In the genomic region with DNA sequence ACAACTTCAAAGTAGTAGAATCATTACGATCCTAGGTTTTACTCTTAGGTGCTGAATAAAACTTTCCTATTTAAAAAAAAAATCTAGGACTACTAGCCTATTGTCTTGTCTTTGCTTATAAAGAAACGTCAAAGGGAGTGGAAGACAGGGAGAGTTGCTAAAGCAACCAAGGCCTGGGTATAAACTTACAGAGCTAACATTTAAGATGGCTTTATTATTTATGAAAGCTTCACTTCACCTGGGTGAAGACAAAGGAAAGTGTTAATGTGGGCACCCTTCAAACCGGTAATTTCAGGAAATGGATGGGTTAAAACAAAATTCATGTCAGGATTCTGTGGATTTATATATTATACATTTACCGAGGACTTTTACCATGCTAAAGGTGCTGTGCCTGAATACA, we compare ENCODE assay signal across 12 cellular contexts. TPM values are rescaled to one million over a fixed set of nuclear protein-coding genes. Genes with fewer than 3 reads are reported as not detected.
A peak's percentile ranks its signal among the peaks of the same experiment; 100 is the strongest.
DNase-seq lines count a peak whose midpoint lies in the region; ATAC-seq, FAIRE-seq and TF ChIP-seq lines count a peak whose summit lies in the region.
"Had no signal": no experiment of that assay in that cellular context is flagged by ENCODE, and none has a peak within 500 bp of the region (broad histone marks: within the 10 kb centered on the region; RNA-seq: fewer than 3 reads in every experiment).

No MANE protein-coding gene starts in this region.

- no peaks in the 10 kb centered on the region for H3K9me3 Mint-ChIP-seq in activated naive CD8-positive, alpha-beta T cell treated with anti-CD3 and anti-CD28 coated beads for 36 hours
- H3K9me3 Mint-ChIP-seq: activated CD4-positive, alpha-beta T cell treated with anti-CD3 and anti-CD28 coated beads, Interleukin-2, amount 10 ng/mL, durations not matched to agents 7 days and 5 days; stimulated activated naive B cell treated with anti-CD40 and anti-IgM and Interleukin-4, amounts not matched to agents 10 μg/mL and 1 μg/mL and 100 μg/mL, for 72 hours had no signal

- H3K4me1 ChIP-seq in heart left ventricle (peaks cover 3 to 50% (median 24%) of the 10 kb centered on the region in 12 donors), keratinocyte (ENCODE audit: control insufficient read depth, extremely low read depth, insufficient read depth, low read length) (peaks cover 35% of the 10 kb centered on the region), tibial nerve (peaks cover 0 to 46% (median 17%) of the 10 kb centered on the region in 4 donors)

- peak overlapping the region; percentile 96 for H3K4me2 ChIP-seq in keratinocyte (ENCODE audit: control insufficient read depth, extremely low read depth, insufficient read depth, low read depth, low read length)

- FAIRE-seq in keratinocyte (lab: Jason Lieb, UNC): no peak

- peaks cover 6% of the 10 kb centered on the region for H4K20me1 ChIP-seq in keratinocyte (ENCODE audit: control insufficient read depth, extremely low read depth, insufficient read depth, low read length)

- TF ChIP-seq EP300 in tibial nerve (IDR thresholded peaks at IDR 0.05): no peak

- H3K9ac ChIP-seq in keratinocyte (ENCODE audit: control insufficient read depth, extremely low read depth, insufficient read depth, low read length): peak overlapping the region; percentile 83

- intact Hi-C loops in heart left ventricle (cut with DNase I) (no loop called here), Right ventricle myocardium superior (cut with DNase I) (no loop called here)

- H3K9me3 ChIP-seq in heart left ventricle: no peaks in the 10 kb centered on the region
- H3K9me3 ChIP-seq in keratinocyte (ENCODE audit: control insufficient read depth, low read depth, low read length): no peaks in the 10 kb centered on the region
- no peaks in the 10 kb centered on the region for H3K9me3 ChIP-seq in tibial nerve
- H3K9me3 ChIP-seq: lower lobe of right lung had no signal

- H3K4me1 Mint-ChIP-seq in activated naive CD8-positive, alpha-beta T cell treated with anti-CD3 and anti-CD28 coated beads for 36 hours: peaks cover 43% of the 10 kb centered on the region

- 47 to 56% (median 52%) methylated on average over 4 of the region's 4 CpGs for WGBS in heart left ventricle, 4 donors
- WGBS in tibial nerve, 2 donors: 41 to 47% methylated on average over 4 of the region's 4 CpGs

- ATAC-seq in heart left ventricle: no peak
- ATAC-seq in Right ventricle myocardium superior (ENCODE audit: poor library complexity): no peak
- ATAC-seq in HG03159 (IDR thresholded peaks at IDR 0.05; ENCODE audit: unreplicated experiment): no peak
- ATAC-seq: lower lobe of right lung; stimulated activated naive B cell treated with anti-CD40 and anti-IgM and Interleukin-4, amounts not matched to agents 10 μg/mL and 1 μg/mL and 100 μg/mL, for 72 hours had no signal

- H3K27me3 ChIP-seq in heart left ventricle (no peaks in the 10 kb centered on the region), keratinocyte (ENCODE audit: control insufficient read depth, extremely low read depth, insufficient read depth, low read length) (no peaks in the 10 kb centered on the region), tibial nerve (no peaks in the 10 kb centered on the region)

- peak overlapping the region; percentile 7 for H3K4me3 Mint-ChIP-seq in activated naive CD8-positive, alpha-beta T cell treated with anti-CD3 and anti-CD28 coated beads for 36 hours
- H3K4me3 Mint-ChIP-seq: activated CD4-positive, alpha-beta T cell treated with anti-CD3 and anti-CD28 coated beads, Interleukin-2, amount 10 ng/mL, durations not matched to agents 7 days and 5 days; stimulated activated naive B cell treated with anti-CD40 and anti-IgM and Interleukin-4, amounts not matched to agents 10 μg/mL and 1 μg/mL and 100 μg/mL, for 72 hours had no signal

- dilution Hi-C loops in keratinocyte (cut with MboI; ENCODE audit: extremely low pct_ligation_motif_present, low sequenced_read_pairs): no loop called here

- peaks cover 61% of the 10 kb centered on the region for H3K79me2 ChIP-seq in keratinocyte (ENCODE audit: control insufficient read depth, insufficient read depth, low read length)

- TF ChIP-seq CTCF in heart left ventricle (IDR thresholded peaks at IDR 0.05) (no peak), keratinocyte (optimal IDR thresholded peaks at IDR 0.05 in 1 of 3, IDR thresholded peaks at IDR 0.05 in 1 of 3, conservative IDR thresholded peaks at IDR 0.05 in 1 of 3; ENCODE audit: extremely low read depth in 1 of 3, insufficient read depth in 2 of 3, low read length in 3 of 3) (no peak), tibial nerve (IDR thresholded peaks at IDR 0.05) (no peak)

- H3K36me3 ChIP-seq in heart left ventricle: no peaks in the 10 kb centered on the region
- peaks cover 4 to 9% of the 10 kb centered on the region in 2 experiments for H3K36me3 ChIP-seq in keratinocyte (ENCODE audit: control insufficient read depth in 2 of 2, extremely low read depth in 1 of 2, insufficient read depth in 2 of 2, low read length in 2 of 2)
- H3K36me3 ChIP-seq in tibial nerve: no peaks in the 10 kb centered on the region
- H3K36me3 ChIP-seq: lower lobe of right lung had no signal

- no peaks in the 10 kb centered on the region for H3K27me3 Mint-ChIP-seq in activated naive CD8-positive, alpha-beta T cell treated with anti-CD3 and anti-CD28 coated beads for 36 hours
- H3K27me3 Mint-ChIP-seq: activated CD4-positive, alpha-beta T cell treated with anti-CD3 and anti-CD28 coated beads, Interleukin-2, amount 10 ng/mL, durations not matched to agents 7 days and 5 days; stimulated activated naive B cell treated with anti-CD40 and anti-IgM and Interleukin-4, amounts not matched to agents 10 μg/mL and 1 μg/mL and 100 μg/mL, for 72 hours had no signal

- no peak overlapping the region for H3K27ac Mint-ChIP-seq in activated naive CD8-positive, alpha-beta T cell treated with anti-CD3 and anti-CD28 coated beads for 36 hours
- H3K27ac Mint-ChIP-seq: activated CD4-positive, alpha-beta T cell treated with anti-CD3 and anti-CD28 coated beads, Interleukin-2, amount 10 ng/mL, durations not matched to agents 7 days and 5 days; stimulated activated naive B cell treated with anti-CD40 and anti-IgM and Interleukin-4, amounts not matched to agents 10 μg/mL and 1 μg/mL and 100 μg/mL, for 72 hours had no signal

- no peak overlapping the region for H2AFZ ChIP-seq in keratinocyte (ENCODE audit: control insufficient read depth, low read length)

- H3K27ac ChIP-seq in heart left ventricle (peak overlapping the region in 8 of 12 donors; percentile 80 to 95 (median 88)), keratinocyte (ENCODE audit: control insufficient read depth, insufficient read depth, low read length) (peak overlapping the region; percentile 95), tibial nerve (peak overlapping the region in 3 of 4 donors; percentile 1 to 91 (median 87))
- H3K27ac ChIP-seq: lower lobe of right lung had no signal

- no peaks in the 10 kb centered on the region for H3K9me1 ChIP-seq in keratinocyte (ENCODE audit: control insufficient read depth, extremely low read depth, insufficient read depth, low read length)

- DNase-seq in heart left ventricle (no peak), Right ventricle myocardium superior (no peak), keratinocyte (ENCODE audit: low read depth, low spot score) (no peak), tibial nerve (ENCODE audit: low spot score in 2 of 2) (no peak), GM03348 (ENCODE audit: low spot score) (no peak)
- no peak for DNase-seq in activated naive CD8-positive, alpha-beta T cell treated with anti-CD3 and anti-CD28 coated beads for 36 hours
- no peak for DNase-seq in stimulated activated CD4-positive, alpha-beta T cell treated with anti-CD3 and anti-CD28 coated beads, Interleukin-15, amount 100 ng/mL, for 24 hours
- DNase-seq: activated CD4-positive, alpha-beta T cell treated with anti-CD3 and anti-CD28 coated beads, Interleukin-2, amount 10 ng/mL, durations not matched to agents 7 days and 5 days; lower lobe of right lung; NCI-H1105; stimulated activated naive B cell treated with anti-CD40 and anti-IgM and Interleukin-4, amounts not matched to agents 10 μg/mL and 1 μg/mL and 100 μg/mL, for 72 hours had no signal

- peaks cover 8% of the 10 kb centered on the region for H3K36me3 Mint-ChIP-seq in activated naive CD8-positive, alpha-beta T cell treated with anti-CD3 and anti-CD28 coated beads for 36 hours

- peak overlapping the region in 3 of 12 donors; percentile 89 to 92 (median 92) for H3K4me3 ChIP-seq in heart left ventricle
- H3K4me3 ChIP-seq in keratinocyte (ENCODE audit: control insufficient read depth in 2 of 3, extremely low read depth in 1 of 3, insufficient read depth in 2 of 3, low read depth in 1 of 3, low read length in 3 of 3): peak overlapping the region; percentile 67 to 86 (median 83)
- no peak overlapping the region for H3K4me3 ChIP-seq in tibial nerve

- no peak for TF ChIP-seq POLR2A in heart left ventricle (IDR thresholded peaks at IDR 0.05)
- no peak for TF ChIP-seq POLR2A in tibial nerve (IDR thresholded peaks at IDR 0.05)

RNA-seq across cellular contexts. Expression of gene DUSP14, which starts 2.5 kb away (rescaled TPM):
- 10 to 100 TPM; 13.4 to 39.1 (median 16.5) TPM for total RNA-seq in heart left ventricle
- 10 to 100 TPM in 1 of 2 donors, 1 to 10 TPM in 1; 9.9 to 24.2 TPM for polyA plus RNA-seq in heart left ventricle
- 19.6 TPM for total RNA-seq in Right ventricle myocardium superior
- total RNA-seq in activated naive CD8-positive, alpha-beta T cell treated with anti-CD3 and anti-CD28 coated beads for 36 hours: 10 to 100 TPM; 15.1 to 15.3 TPM
- polyA plus RNA-seq in keratinocyte: 169 to 226 TPM (median 210 TPM) in 3 replicates
- polyA plus RNA-seq in keratinocyte (2011; ENCODE audit: low read depth): 52.8 TPM
- polyA plus RNA-seq in keratinocyte (2011; cell fraction: cytosol; rRNA removed): 197 and 226 TPM in 2 replicates
- polyA plus RNA-seq in keratinocyte (2011; cell fraction: nucleus; rRNA removed): 187 and 230 TPM in 2 replicates
- 115 and 211 TPM in 2 replicates for polyA plus RNA-seq in keratinocyte (2012; ENCODE audit: low replicate concordance)
- 137 to 243 TPM (median 145 TPM) in 3 replicates for polyA minus RNA-seq in keratinocyte
- polyA minus RNA-seq in keratinocyte (2011; cell fraction: cytosol; rRNA and poly(A)+ RNA removed): 130 TPM
- polyA minus RNA-seq in keratinocyte (2011; cell fraction: nucleus; rRNA and poly(A)+ RNA removed): 77.0 and 108 TPM in 2 replicates
- total RNA-seq in tibial nerve: 10 to 100 TPM; 14.7 to 27.8 (median 19.5) TPM

Comparison
In these comparisons a context has a peak if more than half of its experiments do, and no peak if none do; other contexts are left out.
1. H3K4me3 ChIP-seq: peak in keratinocyte (3 of 3); none in tibial nerve (0 of 4).
2. Peak in every context shown above with its lines, with median percentiles within 50 percentile points of each other: H3K27ac ChIP-seq.